Comparison of ENCODE assay signal across 8 cellular contexts in genomic region chr22:17774206-17774927, GRCh38. TPM values are rescaled to one million over a fixed set of nuclear protein-coding genes. Genes with fewer than 3 reads are reported as not detected.
A peak's percentile ranks its signal among the peaks of the same experiment; 100 is the strongest.
DNase-seq lines count a peak whose midpoint lies in the region; ATAC-seq and TF ChIP-seq lines count a peak whose summit lies in the region.

BID (minus strand) TSS chr22:17774469; CDS start chr22:17750116, 24,353 bp downstream.

- peak within 1 kb of the TSS; percentile 62 for H3K4me3 ChIP-seq in CD4-positive, CD25-positive, alpha-beta regulatory T cell (ENCODE audit: low read depth, low read length)
- peak within 1 kb of the TSS; percentile 66 for H3K4me3 ChIP-seq in fibroblast of villous mesenchyme (ENCODE audit: low read depth, low read length)

- H3K4me3 Mint-ChIP-seq in CD4-positive, CD25-positive, alpha-beta regulatory T cell = peak within 1 kb of the TSS; percentile 96 to 99 (median 97)
- H3K4me3 Mint-ChIP-seq in activated T-helper 2 cell treated with anti-CD3 and anti-CD28 coated beads, Interferon-gamma antibody, Interleukin-2, Interleukin-4, amounts not matched to agents 10 μg/mL and 5 μg/mL and 100 μg/mL, durations not matched to agents 14 hours and 24 hours and 36 hours (ENCODE audit: low read depth) = peak within 1 kb of the TSS; percentile 77
- H3K4me3 Mint-ChIP-seq in neural crest cell = peak within 1 kb of the TSS; percentile 91

- peaks cover 4% of the 10 kb centered on the region for H3K27me3 Mint-ChIP-seq in CD4-positive, CD25-positive, alpha-beta regulatory T cell
- H3K27me3 Mint-ChIP-seq in activated T-helper 2 cell treated with anti-CD3 and anti-CD28 coated beads, Interferon-gamma antibody, Interleukin-2, Interleukin-4, amounts not matched to agents 10 μg/mL and 5 μg/mL and 100 μg/mL, durations not matched to agents 14 hours and 24 hours and 36 hours (ENCODE audit: low read depth) = peaks cover 29% of the 10 kb centered on the region
- peaks cover 3% of the 10 kb centered on the region for H3K27me3 Mint-ChIP-seq in neural crest cell (ENCODE audit: low read depth)

- peaks cover 14 to 86% (median 42%) of the 10 kb centered on the region in 4 donors for H3K4me1 Mint-ChIP-seq in CD4-positive, CD25-positive, alpha-beta regulatory T cell
- H3K4me1 Mint-ChIP-seq in activated T-helper 2 cell treated with anti-CD3 and anti-CD28 coated beads, Interferon-gamma antibody, Interleukin-2, Interleukin-4, amounts not matched to agents 10 μg/mL and 5 μg/mL and 100 μg/mL, durations not matched to agents 14 hours and 24 hours and 36 hours (ENCODE audit: low read depth) = peaks cover 49% of the 10 kb centered on the region
- peaks cover 42% of the 10 kb centered on the region for H3K4me1 Mint-ChIP-seq in neural crest cell

- H3K4me1 ChIP-seq in CD4-positive, CD25-positive, alpha-beta regulatory T cell (ENCODE audit: control insufficient read depth, insufficient read depth, low read length, poor library complexity, severe bottlenecking) = peaks cover 78% of the 10 kb centered on the region

- H3K9me3 Mint-ChIP-seq in CD4-positive, CD25-positive, alpha-beta regulatory T cell = peaks cover 0 to 3% (median 0%) of the 10 kb centered on the region in 7 donors
- no peaks in the 10 kb centered on the region for H3K9me3 Mint-ChIP-seq in activated T-helper 2 cell treated with anti-CD3 and anti-CD28 coated beads, Interferon-gamma antibody, Interleukin-2, Interleukin-4, amounts not matched to agents 10 μg/mL and 5 μg/mL and 100 μg/mL, durations not matched to agents 14 hours and 24 hours and 36 hours
- no peaks in the 10 kb centered on the region for H3K9me3 Mint-ChIP-seq in neural crest cell

- no peak for TF ChIP-seq CTCF in fibroblast of villous mesenchyme (IDR thresholded peaks at IDR 0.05; ENCODE audit: insufficient read depth, low read depth, low read length)
- TF ChIP-seq CTCF in neural crest cell (conservative IDR thresholded peaks at IDR 0.05) = no peak

- peak; percentile 44 to 47 for ATAC-seq in CD4-positive, CD25-positive, alpha-beta regulatory T cell (ENCODE audit: low read depth in 2 of 2)
- peak; percentile 40 for ATAC-seq in GM19455 (IDR thresholded peaks at IDR 0.05; ENCODE audit: unreplicated experiment)

- H3K27me3 ChIP-seq in CD4-positive, CD25-positive, alpha-beta regulatory T cell (ENCODE audit: control insufficient read depth, insufficient read depth, low read length) = no peaks in the 10 kb centered on the region

- H3K36me3 Mint-ChIP-seq in CD4-positive, CD25-positive, alpha-beta regulatory T cell = peaks cover 11% of the 10 kb centered on the region
- peaks cover 10% of the 10 kb centered on the region for H3K36me3 Mint-ChIP-seq in activated T-helper 2 cell treated with anti-CD3 and anti-CD28 coated beads, Interferon-gamma antibody, Interleukin-2, Interleukin-4, amounts not matched to agents 10 μg/mL and 5 μg/mL and 100 μg/mL, durations not matched to agents 14 hours and 24 hours and 36 hours (ENCODE audit: low read depth)
- H3K36me3 Mint-ChIP-seq in neural crest cell (ENCODE audit: low read depth) = no peaks in the 10 kb centered on the region

- peak; percentile 38 to 55 (median 51) for DNase-seq in CD4-positive, CD25-positive, alpha-beta regulatory T cell
- DNase-seq in NAMALWA (ENCODE audit: low spot score) = peak; percentile 68
- peak; percentile 34 for DNase-seq in activated T-helper 2 cell treated with anti-CD3 and anti-CD28 coated beads, Interferon-gamma antibody, Interleukin-2, Interleukin-4, amounts not matched to agents 10 μg/mL and 5 μg/mL and 100 μg/mL, durations not matched to agents 14 hours and 24 hours and 36 hours (ENCODE audit: low spot score)
- DNase-seq in fibroblast of villous mesenchyme (ENCODE audit: low read depth) = no peak
- DNase-seq in neural crest cell (ENCODE audit: low read depth, low spot score) = peak; percentile 24
- no peak for DNase-seq in COLO829 (ENCODE audit: low spot score)
- no peak for DNase-seq in inferior parietal cortex (ENCODE audit: extremely low spot score)

- no peaks in the 10 kb centered on the region for H3K9me3 ChIP-seq in CD4-positive, CD25-positive, alpha-beta regulatory T cell (ENCODE audit: control insufficient read depth in 2 of 2, low read length in 2 of 2)

- intact Hi-C loops in activated T-helper 2 cell treated with anti-CD3 and anti-CD28 coated beads, Interferon-gamma antibody, Interleukin-2, Interleukin-4, amounts not matched to agents 10 μg/mL and 5 μg/mL and 100 μg/mL, durations not matched to agents 14 hours and 24 hours and 36 hours (cut with micrococcal nuclease) = loop anchor here (5.0 to 10.0 kb wide), 2 partner anchors 37 to 700 kb away; no protein-coding TSS in a partner anchor

- H3K27ac Mint-ChIP-seq in CD4-positive, CD25-positive, alpha-beta regulatory T cell = peak within 1 kb of the TSS; percentile 93 to 99 (median 99)
- no peak within 1 kb of the TSS for H3K27ac Mint-ChIP-seq in activated T-helper 2 cell treated with anti-CD3 and anti-CD28 coated beads, Interferon-gamma antibody, Interleukin-2, Interleukin-4, amounts not matched to agents 10 μg/mL and 5 μg/mL and 100 μg/mL, durations not matched to agents 14 hours and 24 hours and 36 hours
- H3K27ac Mint-ChIP-seq in neural crest cell (ENCODE audit: unreplicated experiment) = peak within 1 kb of the TSS; percentile 43

- H3K27ac ChIP-seq in CD4-positive, CD25-positive, alpha-beta regulatory T cell (ENCODE audit: insufficient read depth, low read length, poor library complexity, severe bottlenecking) = peak within 1 kb of the TSS; percentile 92

- no peaks in the 10 kb centered on the region for H3K36me3 ChIP-seq in CD4-positive, CD25-positive, alpha-beta regulatory T cell (ENCODE audit: control insufficient read depth, insufficient read depth, low read length)

RNA-seq across cellular contexts. Expression of gene BID, which starts in this region (rescaled TPM):
- total RNA-seq in CD4-positive, CD25-positive, alpha-beta regulatory T cell = 17.6 TPM
- 10 to 100 TPM; 56.2 to 84.0 (median 71.2) TPM for polyA plus RNA-seq in CD4-positive, CD25-positive, alpha-beta regulatory T cell
- 11.5 and 14.3 TPM in 2 replicates for total RNA-seq in activated T-helper 2 cell treated with anti-CD3 and anti-CD28 coated beads, Interferon-gamma antibody, Interleukin-2, Interleukin-4, amounts not matched to agents 10 μg/mL and 5 μg/mL and 100 μg/mL, durations not matched to agents 14 hours and 24 hours and 36 hours
- total RNA-seq in fibroblast of villous mesenchyme (10.3 and 19.4 TPM in 2 replicates), neural crest cell (26.5 TPM in 2 replicates)

Comparison
In these comparisons a context has a peak if more than half of its experiments do, and no peak if none do; other contexts are left out.
1. DNase-seq: peak in CD4-positive, CD25-positive, alpha-beta regulatory T cell (3 of 3), NAMALWA (single experiment), activated T-helper 2 cell treated with anti-CD3 and anti-CD28 coated beads, Interferon-gamma antibody, Interleukin-2, Interleukin-4, amounts not matched to agents 10 μg/mL and 5 μg/mL and 100 μg/mL, durations not matched to agents 14 hours and 24 hours and 36 hours (single experiment) and neural crest cell (single experiment); none in fibroblast of villous mesenchyme (single experiment), COLO829 (single experiment) and inferior parietal cortex (single experiment).
2. Peak in every context shown above with its lines, with median percentiles within 50 percentile points of each other: H3K4me3 Mint-ChIP-seq.